1 cellular context compared by ENCODE assay signal in the genomic region with DNA sequence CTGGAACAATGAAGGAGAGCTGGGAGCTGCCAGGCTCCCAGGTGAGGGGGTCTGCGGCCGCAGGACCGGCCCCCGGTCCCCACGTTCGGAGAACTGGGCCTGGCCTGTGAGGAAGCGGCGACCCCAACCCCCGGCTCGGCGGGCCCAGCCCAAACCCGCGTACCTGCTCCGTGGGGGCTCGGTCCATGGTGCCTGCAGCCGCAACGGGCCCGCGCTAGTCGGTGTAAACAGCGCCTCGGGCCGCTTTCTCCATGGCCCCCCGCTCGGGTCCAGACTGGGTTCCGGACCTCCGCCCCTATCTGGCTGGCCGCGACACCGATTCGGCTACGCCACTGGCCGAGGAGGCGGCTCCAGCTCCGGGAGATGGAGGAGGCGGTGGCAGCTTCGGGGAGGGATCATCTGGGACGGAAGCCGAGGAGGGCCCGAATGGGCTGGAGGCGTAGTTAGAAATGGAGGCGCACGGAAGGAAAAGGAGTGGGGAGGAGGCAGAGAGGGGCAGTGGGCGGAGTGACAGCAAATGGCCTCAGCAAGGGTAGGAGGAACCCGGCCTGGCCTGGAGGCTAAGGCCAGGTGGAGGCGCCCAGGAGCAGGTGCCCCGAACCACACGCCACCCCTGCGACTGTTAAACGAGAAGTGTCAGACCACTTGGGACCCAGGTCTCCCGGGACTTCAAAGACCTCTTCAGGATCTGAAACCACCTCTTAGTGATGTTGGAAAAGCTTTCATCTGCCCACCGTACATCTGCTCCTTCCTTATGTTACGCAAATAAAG.
TF ChIP-seq lines count a peak whose summit lies in the region.

A gene with protein sequence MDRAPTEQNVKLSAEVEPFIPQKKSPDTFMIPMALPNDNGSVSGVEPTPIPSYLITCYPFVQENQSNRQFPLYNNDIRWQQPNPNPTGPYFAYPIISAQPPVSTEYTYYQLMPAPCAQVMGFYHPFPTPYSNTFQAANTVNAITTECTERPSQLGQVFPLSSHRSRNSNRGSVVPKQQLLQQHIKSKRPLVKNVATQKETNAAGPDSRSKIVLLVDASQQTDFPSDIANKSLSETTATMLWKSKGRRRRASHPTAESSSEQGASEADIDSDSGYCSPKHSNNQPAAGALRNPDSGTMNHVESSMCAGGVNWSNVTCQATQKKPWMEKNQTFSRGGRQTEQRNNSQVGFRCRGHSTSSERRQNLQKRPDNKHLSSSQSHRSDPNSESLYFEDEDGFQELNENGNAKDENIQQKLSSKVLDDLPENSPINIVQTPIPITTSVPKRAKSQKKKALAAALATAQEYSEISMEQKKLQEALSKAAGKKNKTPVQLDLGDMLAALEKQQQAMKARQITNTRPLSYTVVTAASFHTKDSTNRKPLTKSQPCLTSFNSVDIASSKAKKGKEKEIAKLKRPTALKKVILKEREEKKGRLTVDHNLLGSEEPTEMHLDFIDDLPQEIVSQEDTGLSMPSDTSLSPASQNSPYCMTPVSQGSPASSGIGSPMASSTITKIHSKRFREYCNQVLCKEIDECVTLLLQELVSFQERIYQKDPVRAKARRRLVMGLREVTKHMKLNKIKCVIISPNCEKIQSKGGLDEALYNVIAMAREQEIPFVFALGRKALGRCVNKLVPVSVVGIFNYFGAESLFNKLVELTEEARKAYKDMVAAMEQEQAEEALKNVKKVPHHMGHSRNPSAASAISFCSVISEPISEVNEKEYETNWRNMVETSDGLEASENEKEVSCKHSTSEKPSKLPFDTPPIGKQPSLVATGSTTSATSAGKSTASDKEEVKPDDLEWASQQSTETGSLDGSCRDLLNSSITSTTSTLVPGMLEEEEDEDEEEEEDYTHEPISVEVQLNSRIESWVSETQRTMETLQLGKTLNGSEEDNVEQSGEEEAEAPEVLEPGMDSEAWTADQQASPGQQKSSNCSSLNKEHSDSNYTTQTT (minus strand): TSS at position 334 of the 771 bp plus-strand sequence. CDS start 147 bp downstream, at position 187.

TF ChIP-seq in HepG2, 621 proteins besides CTCF, POLR2A, EP300 and RAD21 (continued from another document and continues in another):
- TF ChIP-seq, protein P1, sequence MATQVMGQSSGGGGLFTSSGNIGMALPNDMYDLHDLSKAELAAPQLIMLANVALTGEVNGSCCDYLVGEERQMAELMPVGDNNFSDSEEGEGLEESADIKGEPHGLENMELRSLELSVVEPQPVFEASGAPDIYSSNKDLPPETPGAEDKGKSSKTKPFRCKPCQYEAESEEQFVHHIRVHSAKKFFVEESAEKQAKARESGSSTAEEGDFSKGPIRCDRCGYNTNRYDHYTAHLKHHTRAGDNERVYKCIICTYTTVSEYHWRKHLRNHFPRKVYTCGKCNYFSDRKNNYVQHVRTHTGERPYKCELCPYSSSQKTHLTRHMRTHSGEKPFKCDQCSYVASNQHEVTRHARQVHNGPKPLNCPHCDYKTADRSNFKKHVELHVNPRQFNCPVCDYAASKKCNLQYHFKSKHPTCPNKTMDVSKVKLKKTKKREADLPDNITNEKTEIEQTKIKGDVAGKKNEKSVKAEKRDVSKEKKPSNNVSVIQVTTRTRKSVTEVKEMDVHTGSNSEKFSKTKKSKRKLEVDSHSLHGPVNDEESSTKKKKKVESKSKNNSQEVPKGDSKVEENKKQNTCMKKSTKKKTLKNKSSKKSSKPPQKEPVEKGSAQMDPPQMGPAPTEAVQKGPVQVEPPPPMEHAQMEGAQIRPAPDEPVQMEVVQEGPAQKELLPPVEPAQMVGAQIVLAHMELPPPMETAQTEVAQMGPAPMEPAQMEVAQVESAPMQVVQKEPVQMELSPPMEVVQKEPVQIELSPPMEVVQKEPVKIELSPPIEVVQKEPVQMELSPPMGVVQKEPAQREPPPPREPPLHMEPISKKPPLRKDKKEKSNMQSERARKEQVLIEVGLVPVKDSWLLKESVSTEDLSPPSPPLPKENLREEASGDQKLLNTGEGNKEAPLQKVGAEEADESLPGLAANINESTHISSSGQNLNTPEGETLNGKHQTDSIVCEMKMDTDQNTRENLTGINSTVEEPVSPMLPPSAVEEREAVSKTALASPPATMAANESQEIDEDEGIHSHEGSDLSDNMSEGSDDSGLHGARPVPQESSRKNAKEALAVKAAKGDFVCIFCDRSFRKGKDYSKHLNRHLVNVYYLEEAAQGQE (IDR thresholded peaks at IDR 0.05; ENCODE audit: borderline replicate concordance in 1 of 2, low read depth in 1 of 2, low read length in 2 of 2), result peak in 1 of 2 experiments; percentile 61; a peak in 1 of 4 replicates
- peak; percentile 84 for TF ChIP-seq ZIK1 (CRISPR knock-in tag; IDR thresholded peaks at IDR 0.05; ENCODE audit: borderline replicate concordance, low read depth)
- peak; percentile 60; the same call in 1 of the 2 replicates for TF ChIP-seq NFRKB (IDR thresholded peaks at IDR 0.05)
- TF ChIP-seq ZNF331 (CRISPR knock-in tag; IDR thresholded peaks at IDR 0.05), result peak; percentile 90
- TF ChIP-seq ISX (CRISPR knock-in tag; conservative IDR thresholded peaks at IDR 0.05), result no peak
- TF ChIP-seq PHF5A (CRISPR knock-in tag; IDR thresholded peaks at IDR 0.05; ENCODE audit: low read depth, unreplicated experiment), result peak; percentile 65
- TF ChIP-seq TRIM24 (CRISPR knock-in tag; IDR thresholded peaks at IDR 0.05), result no peak
- peak; percentile 84; the same call in 1 of the 2 replicates for TF ChIP-seq PRDM10 (CRISPR knock-in tag; IDR thresholded peaks at IDR 0.05; ENCODE audit: low read depth)
- TF ChIP-seq, protein P2, sequence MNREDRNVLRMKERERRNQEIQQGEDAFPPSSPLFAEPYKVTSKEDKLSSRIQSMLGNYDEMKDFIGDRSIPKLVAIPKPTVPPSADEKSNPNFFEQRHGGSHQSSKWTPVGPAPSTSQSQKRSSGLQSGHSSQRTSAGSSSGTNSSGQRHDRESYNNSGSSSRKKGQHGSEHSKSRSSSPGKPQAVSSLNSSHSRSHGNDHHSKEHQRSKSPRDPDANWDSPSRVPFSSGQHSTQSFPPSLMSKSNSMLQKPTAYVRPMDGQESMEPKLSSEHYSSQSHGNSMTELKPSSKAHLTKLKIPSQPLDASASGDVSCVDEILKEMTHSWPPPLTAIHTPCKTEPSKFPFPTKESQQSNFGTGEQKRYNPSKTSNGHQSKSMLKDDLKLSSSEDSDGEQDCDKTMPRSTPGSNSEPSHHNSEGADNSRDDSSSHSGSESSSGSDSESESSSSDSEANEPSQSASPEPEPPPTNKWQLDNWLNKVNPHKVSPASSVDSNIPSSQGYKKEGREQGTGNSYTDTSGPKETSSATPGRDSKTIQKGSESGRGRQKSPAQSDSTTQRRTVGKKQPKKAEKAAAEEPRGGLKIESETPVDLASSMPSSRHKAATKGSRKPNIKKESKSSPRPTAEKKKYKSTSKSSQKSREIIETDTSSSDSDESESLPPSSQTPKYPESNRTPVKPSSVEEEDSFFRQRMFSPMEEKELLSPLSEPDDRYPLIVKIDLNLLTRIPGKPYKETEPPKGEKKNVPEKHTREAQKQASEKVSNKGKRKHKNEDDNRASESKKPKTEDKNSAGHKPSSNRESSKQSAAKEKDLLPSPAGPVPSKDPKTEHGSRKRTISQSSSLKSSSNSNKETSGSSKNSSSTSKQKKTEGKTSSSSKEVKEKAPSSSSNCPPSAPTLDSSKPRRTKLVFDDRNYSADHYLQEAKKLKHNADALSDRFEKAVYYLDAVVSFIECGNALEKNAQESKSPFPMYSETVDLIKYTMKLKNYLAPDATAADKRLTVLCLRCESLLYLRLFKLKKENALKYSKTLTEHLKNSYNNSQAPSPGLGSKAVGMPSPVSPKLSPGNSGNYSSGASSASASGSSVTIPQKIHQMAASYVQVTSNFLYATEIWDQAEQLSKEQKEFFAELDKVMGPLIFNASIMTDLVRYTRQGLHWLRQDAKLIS (CRISPR knock-in tag; IDR thresholded peaks at IDR 0.05), result no peak
- TF ChIP-seq ESRRA (CRISPR knock-in tag; IDR thresholded peaks at IDR 0.05; ENCODE audit: low read depth), result no peak; the same call in none of the 2 replicates
- peak; percentile 57; the same call in 1 of the 2 replicates for TF ChIP-seq ZNF768 (CRISPR knock-in tag; IDR thresholded peaks at IDR 0.05)
- 0 out of 2 replicates have a peak, but pooled peaks have one; percentile 76 for TF ChIP-seq DNMT3B (CRISPR knock-in tag; conservative IDR thresholded peaks at IDR 0.05)
- no peak for TF ChIP-seq PAWR (CRISPR knock-in tag; IDR thresholded peaks at IDR 0.05; ENCODE audit: borderline replicate concordance)
- no peak for TF ChIP-seq ZNF569 (CRISPR knock-in tag; IDR thresholded peaks at IDR 0.05; ENCODE audit: borderline replicate concordance)
- no peak for TF ChIP-seq PHB2 (IDR thresholded peaks at IDR 0.05; ENCODE audit: partially characterized antibody)
- no peak for TF ChIP-seq CBX2 (IDR thresholded peaks at IDR 0.05; ENCODE audit: low read depth, low read length)
- TF ChIP-seq CBX2 (CRISPR knock-in tag; IDR thresholded peaks at IDR 0.05; ENCODE audit: low read depth), result peak; percentile 78; the same call in 1 of the 2 replicates
- TF ChIP-seq, protein P3, sequence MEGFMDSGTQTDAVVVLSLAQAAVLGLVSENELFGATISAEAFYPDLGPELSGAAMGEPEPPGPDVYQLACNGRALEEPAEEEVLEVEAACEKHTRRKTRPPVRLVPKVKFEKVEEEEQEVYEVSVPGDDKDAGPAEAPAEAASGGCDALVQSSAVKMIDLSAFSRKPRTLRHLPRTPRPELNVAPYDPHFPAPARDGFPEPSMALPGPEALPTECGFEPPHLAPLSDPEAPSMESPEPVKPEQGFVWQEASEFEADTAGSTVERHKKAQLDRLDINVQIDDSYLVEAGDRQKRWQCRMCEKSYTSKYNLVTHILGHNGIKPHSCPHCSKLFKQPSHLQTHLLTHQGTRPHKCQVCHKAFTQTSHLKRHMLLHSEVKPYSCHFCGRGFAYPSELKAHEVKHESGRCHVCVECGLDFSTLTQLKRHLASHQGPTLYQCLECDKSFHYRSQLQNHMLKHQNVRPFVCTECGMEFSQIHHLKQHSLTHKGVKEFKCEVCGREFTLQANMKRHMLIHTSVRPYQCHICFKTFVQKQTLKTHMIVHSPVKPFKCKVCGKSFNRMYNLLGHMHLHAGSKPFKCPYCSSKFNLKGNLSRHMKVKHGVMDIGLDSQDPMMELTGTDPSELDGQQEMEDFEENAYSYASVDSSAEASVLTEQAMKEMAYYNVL (CRISPR knock-in tag; IDR thresholded peaks at IDR 0.05; ENCODE audit: borderline replicate concordance), result peak; percentile 84
- 0 out of 2 replicates have a peak, but pooled peaks have one; percentile 53 for TF ChIP-seq ZFP82 (CRISPR knock-in tag; IDR thresholded peaks at IDR 0.05; ENCODE audit: borderline replicate concordance)
- 0 out of 2 replicates have a peak, but pooled peaks have one; percentile 3 for TF ChIP-seq CC2D1A (CRISPR knock-in tag; IDR thresholded peaks at IDR 0.05)
- peak; percentile 66 for TF ChIP-seq RARA (CRISPR knock-in tag; IDR thresholded peaks at IDR 0.05)
- TF ChIP-seq, protein P4, sequence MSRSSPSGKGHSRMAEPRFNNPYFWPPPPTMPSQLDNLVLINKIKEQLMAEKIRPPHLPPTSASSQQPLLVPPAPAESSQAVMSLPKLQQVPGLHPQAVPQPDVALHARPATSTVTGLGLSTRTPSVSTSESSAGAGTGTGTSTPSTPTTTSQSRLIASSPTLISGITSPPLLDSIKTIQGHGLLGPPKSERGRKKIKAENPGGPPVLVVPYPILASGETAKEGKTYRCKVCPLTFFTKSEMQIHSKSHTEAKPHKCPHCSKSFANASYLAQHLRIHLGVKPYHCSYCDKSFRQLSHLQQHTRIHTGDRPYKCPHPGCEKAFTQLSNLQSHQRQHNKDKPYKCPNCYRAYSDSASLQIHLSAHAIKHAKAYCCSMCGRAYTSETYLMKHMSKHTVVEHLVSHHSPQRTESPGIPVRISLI (CRISPR knock-in tag; IDR thresholded peaks at IDR 0.05; ENCODE audit: borderline replicate concordance), result no peak
- TF ChIP-seq ZNF678 (CRISPR knock-in tag; IDR thresholded peaks at IDR 0.05), result no peak
- peak; percentile 19; the same call in 1 of the 2 replicates for TF ChIP-seq NR2F6 (IDR thresholded peaks at IDR 0.05)
- peak; percentile 33; the same call in 1 of the 2 replicates for TF ChIP-seq NR2F6 (CRISPR knock-in tag; IDR thresholded peaks at IDR 0.05)
- TF ChIP-seq, protein P5, sequence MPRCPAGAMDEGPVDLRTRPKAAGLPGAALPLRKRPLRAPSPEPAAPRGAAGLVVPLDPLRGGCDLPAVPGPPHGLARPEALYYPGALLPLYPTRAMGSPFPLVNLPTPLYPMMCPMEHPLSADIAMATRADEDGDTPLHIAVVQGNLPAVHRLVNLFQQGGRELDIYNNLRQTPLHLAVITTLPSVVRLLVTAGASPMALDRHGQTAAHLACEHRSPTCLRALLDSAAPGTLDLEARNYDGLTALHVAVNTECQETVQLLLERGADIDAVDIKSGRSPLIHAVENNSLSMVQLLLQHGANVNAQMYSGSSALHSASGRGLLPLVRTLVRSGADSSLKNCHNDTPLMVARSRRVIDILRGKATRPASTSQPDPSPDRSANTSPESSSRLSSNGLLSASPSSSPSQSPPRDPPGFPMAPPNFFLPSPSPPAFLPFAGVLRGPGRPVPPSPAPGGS (CRISPR knock-in tag; IDR thresholded peaks at IDR 0.05), result no peak
- TF ChIP-seq NRL (CRISPR knock-in tag; IDR thresholded peaks at IDR 0.05; ENCODE audit: borderline replicate concordance), result peak; percentile 92
- no peak for TF ChIP-seq NCOA1 (CRISPR knock-in tag; IDR thresholded peaks at IDR 0.05)
- TF ChIP-seq ZNF652 (CRISPR knock-in tag; IDR thresholded peaks at IDR 0.05; ENCODE audit: borderline replicate concordance, low read depth), result no peak
- TF ChIP-seq FOXA3 (CRISPR knock-in tag; IDR thresholded peaks at IDR 0.05), result peak; percentile 72
- peak; percentile 91 for TF ChIP-seq YEATS4 (CRISPR knock-in tag; IDR thresholded peaks at IDR 0.05; ENCODE audit: borderline replicate concordance)
- peak; percentile 49; the same call in 1 of the 2 replicates for TF ChIP-seq ZNF576 (CRISPR knock-in tag; IDR thresholded peaks at IDR 0.05)
- no peak for TF ChIP-seq NFATC3 (CRISPR knock-in tag; IDR thresholded peaks at IDR 0.05)
- TF ChIP-seq ZSCAN9 (CRISPR knock-in tag; IDR thresholded peaks at IDR 0.05; ENCODE audit: borderline replicate concordance), result peak; percentile 88
